Comparison of ENCODE assay signal across 9 cellular contexts in the genomic region with DNA sequence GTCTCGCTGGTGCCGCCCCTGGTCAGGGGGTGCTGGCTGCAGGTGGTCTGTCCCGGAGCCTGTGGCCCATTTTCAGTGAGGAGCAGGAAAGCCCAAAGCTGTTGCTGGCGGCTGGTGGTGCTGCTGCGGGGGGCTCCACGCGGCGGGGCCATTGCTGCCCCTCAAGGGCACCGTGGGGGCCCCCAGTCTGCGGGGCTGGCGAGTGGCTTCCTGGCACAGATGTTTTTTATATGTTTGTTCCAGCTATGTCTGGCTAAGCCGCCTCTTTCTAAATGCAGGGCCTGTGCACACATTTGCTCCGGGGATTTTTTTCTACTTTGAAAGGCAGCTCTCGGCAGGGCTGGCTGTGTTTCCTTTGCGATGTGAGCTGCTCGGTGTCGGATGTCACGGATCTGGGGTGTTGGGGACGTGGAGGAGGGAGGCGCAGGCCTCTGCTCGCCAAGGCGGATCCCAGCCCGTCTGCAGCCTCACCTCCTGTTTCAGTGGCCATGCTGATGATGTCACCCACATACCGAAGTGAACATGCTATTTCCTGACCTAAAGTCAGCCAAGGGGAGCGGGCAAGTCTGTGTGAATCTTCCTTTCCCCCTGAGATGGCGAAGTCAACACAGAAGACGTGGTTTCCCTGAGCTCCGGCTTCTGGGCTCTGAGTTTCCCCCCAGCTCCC.
DNase-seq lines count a peak whose midpoint lies in the region; ATAC-seq and TF ChIP-seq lines count a peak whose summit lies in the region.
"Had no signal": no experiment of that assay in that cellular context is flagged by ENCODE, and none has a peak within 500 bp of the region (broad histone marks: within the 10 kb centered on the region; RNA-seq: fewer than 3 reads in every experiment).

No MANE protein-coding gene starts in this region.

- DNase-seq in MG63 (peak; percentile 79), chondrocyte (ENCODE audit: low spot score) (peak; percentile 95), kidney epithelial cell (ENCODE audit: low read depth) (peak; percentile 75), type B pancreatic cell (ENCODE audit: extremely low spot score, unreplicated experiment) (no peak)
- DNase-seq: activated CD8-positive, alpha-beta memory T cell treated with anti-CD3 and anti-CD28 coated beads, Interleukin-2, amount 10 ng/mL, durations not matched to agents 7 days and 5 days; NCI-H2029 treated with DMSO at 0.1 percent for 48 hours had no signal

- peaks cover 2% of the 10 kb centered on the region for H3K36me3 Mint-ChIP-seq in chondrocyte (ENCODE audit: low read depth)
- H3K36me3 Mint-ChIP-seq in type B pancreatic cell: no peaks in the 10 kb centered on the region

- H3K27me3 ChIP-seq in MG63: no peaks in the 10 kb centered on the region
- H3K27me3 ChIP-seq in kidney epithelial cell (ENCODE audit: control insufficient read depth, insufficient read depth, low read length): no peaks in the 10 kb centered on the region

- no peaks in the 10 kb centered on the region for H3K9me3 ChIP-seq in MG63

- H3K36me3 ChIP-seq in MG63: no peaks in the 10 kb centered on the region
- H3K36me3 ChIP-seq in kidney epithelial cell (ENCODE audit: control insufficient read depth, insufficient read depth, low read length): no peaks in the 10 kb centered on the region

- TF ChIP-seq CTCF in chondrocyte (IDR thresholded peaks at IDR 0.05) (no peak), kidney epithelial cell (IDR thresholded peaks at IDR 0.05; ENCODE audit: insufficient read depth, low read length, poor library complexity, severe bottlenecking) (no peak), type B pancreatic cell (conservative IDR thresholded peaks at IDR 0.05) (no peak)

- H3K4me3 Mint-ChIP-seq in chondrocyte (ENCODE audit: unreplicated experiment) (peak overlapping the region; percentile 58), type B pancreatic cell (peak overlapping the region; percentile 79)
- H3K4me3 Mint-ChIP-seq: activated CD8-positive, alpha-beta memory T cell treated with anti-CD3 and anti-CD28 coated beads, Interleukin-2, amount 10 ng/mL, durations not matched to agents 7 days and 5 days had no signal

- H3K27ac Mint-ChIP-seq in chondrocyte (ENCODE audit: unreplicated experiment): peak overlapping the region; percentile 97
- H3K27ac Mint-ChIP-seq in type B pancreatic cell: peak overlapping the region; percentile 85
- H3K27ac Mint-ChIP-seq: activated CD8-positive, alpha-beta memory T cell treated with anti-CD3 and anti-CD28 coated beads, Interleukin-2, amount 10 ng/mL, durations not matched to agents 7 days and 5 days had no signal

- H3K4me1 Mint-ChIP-seq in chondrocyte (ENCODE audit: low read depth): peaks cover 82% of the 10 kb centered on the region
- H3K4me1 Mint-ChIP-seq in type B pancreatic cell (ENCODE audit: unreplicated experiment): peaks cover 36% of the 10 kb centered on the region

- H3K27me3 Mint-ChIP-seq in chondrocyte (ENCODE audit: low read depth): no peaks in the 10 kb centered on the region
- H3K27me3 Mint-ChIP-seq in type B pancreatic cell: peaks cover 13% of the 10 kb centered on the region

- ATAC-seq in GM18511 (IDR thresholded peaks at IDR 0.05; ENCODE audit: unreplicated experiment): no peak
- no peak for ATAC-seq in GM18907 (IDR thresholded peaks at IDR 0.05; ENCODE audit: unreplicated experiment)
- no peak for ATAC-seq in HG03025 (IDR thresholded peaks at IDR 0.05; ENCODE audit: low FRiP score, unreplicated experiment)
- ATAC-seq: activated CD8-positive, alpha-beta memory T cell treated with anti-CD3 and anti-CD28 coated beads, Interleukin-2, amount 10 ng/mL, durations not matched to agents 7 days and 5 days had no signal

- no peak overlapping the region for H3K4me3 ChIP-seq in MG63
- no peak overlapping the region for H3K4me3 ChIP-seq in kidney epithelial cell (ENCODE audit: low read depth, low read length)

- H3K9me3 Mint-ChIP-seq in chondrocyte (ENCODE audit: low read depth): peaks cover 3% of the 10 kb centered on the region
- H3K9me3 Mint-ChIP-seq in type B pancreatic cell: peaks cover 5% of the 10 kb centered on the region
